8 cellular contexts compared by ENCODE assay signal in genomic region chr17:78933959-78934568, GRCh38. TPM values are rescaled to one million over a fixed set of nuclear protein-coding genes. Genes with fewer than 3 reads are reported as not detected.
DNase-seq lines count a peak whose midpoint lies in the region; ATAC-seq, FAIRE-seq and TF ChIP-seq lines count a peak whose summit lies in the region.

No MANE protein-coding gene starts in this region.

- H4K8ac ChIP-seq in H9 (replicated peaks; ENCODE audit: insufficient read length, low read depth, low read length): no peak overlapping the region

- H3K9me3 ChIP-seq in H9 (ENCODE audit: control insufficient read depth, low read depth, low read length) (no peaks in the 10 kb centered on the region), kidney (ENCODE audit: control insufficient read depth in 1 of 2, low read length in 2 of 2) (no peaks in the 10 kb centered on the region)

- H2BK12ac ChIP-seq in H9 (ENCODE audit: insufficient read length, low read depth, low read length): no peak overlapping the region

- H3K4me3 ChIP-seq in kidney (ENCODE audit: low read length in 2 of 2) (peak overlapping the region in 1 of 2 donors; percentile 38), skin epidermis (peak overlapping the region in 1 of 7 experiments; percentile 2)

- no peak for ATAC-seq in GM18502 (IDR thresholded peaks at IDR 0.05; ENCODE audit: poor library complexity, unreplicated experiment)

- H3K4me1 Mint-ChIP-seq in H9: peaks cover 13 to 21% of the 10 kb centered on the region in 2 experiments
- H3K4me1 Mint-ChIP-seq in activated T-helper 1 cell treated with anti-CD3 and anti-CD28 coated beads, Interleukin-12 subunit alpha, Interleukin-12 subunit beta, Interleukin-2, Interleukin-4 antibody, amounts not matched to agents 30 ng/mL and 10 ng/mL and 1 ng/mL, durations not matched to agents 14 hours and 24 hours and 36 hours (ENCODE audit: low read depth): peaks cover 4% of the 10 kb centered on the region

- H4K91ac ChIP-seq in H9 (ENCODE audit: insufficient read length, low read depth, low read length): no peak overlapping the region

- intact Hi-C loops in kidney (cut with DNase I): no loop called here
- intact Hi-C loops in activated T-helper 1 cell treated with anti-CD3 and anti-CD28 coated beads, Interleukin-12 subunit alpha, Interleukin-12 subunit beta, Interleukin-2, Interleukin-4 antibody, amounts not matched to agents 30 ng/mL and 10 ng/mL and 1 ng/mL, durations not matched to agents 14 hours and 24 hours and 36 hours (cut with micrococcal nuclease): no loop called here

- H3K9ac ChIP-seq in H9 (ENCODE audit: extremely low read depth, insufficient read length, low read length) (no peak overlapping the region), kidney (ENCODE audit: low read length in 2 of 2) (peak overlapping the region in 1 of 2 donors; percentile 44)

- no peak overlapping the region for H3K27ac Mint-ChIP-seq in H9
- H3K27ac Mint-ChIP-seq in activated T-helper 1 cell treated with anti-CD3 and anti-CD28 coated beads, Interleukin-12 subunit alpha, Interleukin-12 subunit beta, Interleukin-2, Interleukin-4 antibody, amounts not matched to agents 30 ng/mL and 10 ng/mL and 1 ng/mL, durations not matched to agents 14 hours and 24 hours and 36 hours: no peak overlapping the region

- H3K27me3 ChIP-seq in H9 (ENCODE audit: insufficient read depth, low read length): no peaks in the 10 kb centered on the region

- no peak overlapping the region for H3K56ac ChIP-seq in H9 (ENCODE audit: insufficient read length, low read depth, low read length)

- H4K5ac ChIP-seq in H9 (ENCODE audit: insufficient read length, low read depth, low read length): no peak overlapping the region

- no peak for FAIRE-seq in kidney (lab: Jason Lieb, UNC)

- no peak overlapping the region; a peak in 1 of 5 replicates for H3K4me3 Mint-ChIP-seq in H9
- no peak overlapping the region for H3K4me3 Mint-ChIP-seq in activated T-helper 1 cell treated with anti-CD3 and anti-CD28 coated beads, Interleukin-12 subunit alpha, Interleukin-12 subunit beta, Interleukin-2, Interleukin-4 antibody, amounts not matched to agents 30 ng/mL and 10 ng/mL and 1 ng/mL, durations not matched to agents 14 hours and 24 hours and 36 hours

- H3K36me3 Mint-ChIP-seq in H9 (ENCODE audit: insufficient read depth in 1 of 3, low read depth in 3 of 3): no peaks in the 10 kb centered on the region
- H3K36me3 Mint-ChIP-seq in activated T-helper 1 cell treated with anti-CD3 and anti-CD28 coated beads, Interleukin-12 subunit alpha, Interleukin-12 subunit beta, Interleukin-2, Interleukin-4 antibody, amounts not matched to agents 30 ng/mL and 10 ng/mL and 1 ng/mL, durations not matched to agents 14 hours and 24 hours and 36 hours (ENCODE audit: low read depth): no peaks in the 10 kb centered on the region

- no peaks in the 10 kb centered on the region for H3K9me3 Mint-ChIP-seq in H9
- H3K9me3 Mint-ChIP-seq in activated T-helper 1 cell treated with anti-CD3 and anti-CD28 coated beads, Interleukin-12 subunit alpha, Interleukin-12 subunit beta, Interleukin-2, Interleukin-4 antibody, amounts not matched to agents 30 ng/mL and 10 ng/mL and 1 ng/mL, durations not matched to agents 14 hours and 24 hours and 36 hours: no peaks in the 10 kb centered on the region

- no peak overlapping the region for H2BK120ac ChIP-seq in H9 (ENCODE audit: low read depth, low read length, poor library complexity, severe bottlenecking)

- H4K20me1 ChIP-seq in H9 (ENCODE audit: control insufficient read depth, insufficient read depth, insufficient read length): no peaks in the 10 kb centered on the region

- H3T11ph ChIP-seq in H9 (ENCODE audit: low read length): no peak overlapping the region

- H2AFZ ChIP-seq in H9 (ENCODE audit: low read length): no peak overlapping the region

- WGBS in H9 (ENCODE audit: extremely low coverage, insufficient read length, low lambda C conversion rate): no CpG with 5 or more reads among the region's 16 CpGs

- no peaks in the 10 kb centered on the region for H3K79me1 ChIP-seq in H9 (ENCODE audit: insufficient read depth, low read depth, low read length, poor library complexity, severe bottlenecking)

- H3K36me3 ChIP-seq in kidney (ENCODE audit: control insufficient read depth in 1 of 2, insufficient read depth in 2 of 2, low read length in 2 of 2): no peaks in the 10 kb centered on the region

- TF ChIP-seq CTCF in H9 (conservative IDR thresholded peaks at IDR 0.05): no peak
- TF ChIP-seq CTCF in kidney (IDR thresholded peaks at IDR 0.05; ENCODE audit: borderline replicate concordance, extremely low read depth, insufficient read depth): no peak
- TF ChIP-seq CTCF in GM13976 (IDR thresholded peaks at IDR 0.05; ENCODE audit: borderline replicate concordance, control extremely low read depth, extremely low read depth, insufficient read depth, missing control alignments): no peak

- no peak overlapping the region for H3K23ac ChIP-seq in H9 (ENCODE audit: insufficient read length, low read depth, low read length)

- peak; percentile 82 for DNase-seq in H9
- DNase-seq in NCI-H510A treated with DMSO at 0.1 percent for 48 hours (lab: John Stamatoyannopoulos, UW): peak; percentile 91
- DNase-seq in caudate nucleus (lab: John Stamatoyannopoulos, UW): peak in 59 of 61 donors; percentile 39 to 94 (median 80)
- peak; percentile 97 for DNase-seq in kidney
- no peak for DNase-seq in activated T-helper 1 cell treated with anti-CD3 and anti-CD28 coated beads, Interleukin-12 subunit alpha, Interleukin-12 subunit beta, Interleukin-2, Interleukin-4 antibody, amounts not matched to agents 30 ng/mL and 10 ng/mL and 1 ng/mL, durations not matched to agents 14 hours and 24 hours and 36 hours (ENCODE audit: low spot score)
- no peak for DNase-seq in GM13976 (ENCODE audit: low spot score)

- no peak overlapping the region for H3K4me2 ChIP-seq in H9 (ENCODE audit: insufficient read depth, insufficient read length, low read length)

- H3K4ac ChIP-seq in H9 (ENCODE audit: low read depth, low read length): no peak overlapping the region

- no peak overlapping the region for H2BK15ac ChIP-seq in H9 (ENCODE audit: low read depth, low read length)

- no peak overlapping the region for H2AK5ac ChIP-seq in H9 (ENCODE audit: insufficient read length, low read length)

- peaks cover 6% of the 10 kb centered on the region for H3K27me3 Mint-ChIP-seq in H9 (ENCODE audit: low read depth)
- H3K27me3 Mint-ChIP-seq in activated T-helper 1 cell treated with anti-CD3 and anti-CD28 coated beads, Interleukin-12 subunit alpha, Interleukin-12 subunit beta, Interleukin-2, Interleukin-4 antibody, amounts not matched to agents 30 ng/mL and 10 ng/mL and 1 ng/mL, durations not matched to agents 14 hours and 24 hours and 36 hours (ENCODE audit: insufficient read depth): peaks cover 3% of the 10 kb centered on the region

- no peak overlapping the region for H3K18ac ChIP-seq in H9 (ENCODE audit: insufficient read length, low read depth, low read length)

- no peak overlapping the region for H2BK5ac ChIP-seq in H9 (ENCODE audit: insufficient read length, low read length)

- H3K14ac ChIP-seq in H9 (ENCODE audit: insufficient read depth, low read length): 0 out of 2 replicates have a peak overlapping the region, but pooled peaks have one; percentile 10

- H3K4me1 ChIP-seq in H9 (ENCODE audit: insufficient read depth, low read length): no peaks in the 10 kb centered on the region
- H3K4me1 ChIP-seq in kidney (ENCODE audit: control insufficient read depth in 1 of 2, insufficient read depth in 1 of 2, low read depth in 1 of 2, low read length in 2 of 2): peaks cover 7 to 21% of the 10 kb centered on the region in 2 donors

- no peak overlapping the region for H2BK20ac ChIP-seq in H9 (ENCODE audit: low read depth, low read length, poor library complexity, severe bottlenecking)

- H3K23me2 ChIP-seq in H9 (ENCODE audit: insufficient read length, low read depth, low read length, poor library complexity, severe bottlenecking): no peaks in the 10 kb centered on the region

- H3K79me2 ChIP-seq in H9 (ENCODE audit: insufficient read depth, low read length): no peaks in the 10 kb centered on the region

- in situ Hi-C loops in GM13976 (cut with MboI; ENCODE audit: low sequenced_read_pairs, unreplicated experiment): no loop called here

- H3K27ac ChIP-seq in H9 (ENCODE audit: insufficient read length, low read depth, low read length) (no peak overlapping the region), caudate nucleus (ENCODE audit: low read depth, low read length) (peak overlapping the region; percentile 91), kidney (ENCODE audit: low read depth in 2 of 2, low read length in 2 of 2) (peak overlapping the region; percentile 36 to 97), skin epidermis (peak overlapping the region in 20 of 21 experiments; percentile 28 to 88 (median 72))

RNA-seq across cellular contexts. Expression of gene TIMP2, which starts 8.9 kb away (rescaled TPM):
- total RNA-seq in H9 (2021): 29.0 and 30.3 TPM in 2 replicates
- 172 TPM for total RNA-seq in kidney
- 72.1 TPM for polyA plus RNA-seq in kidney (ENCODE audit: insufficient read depth, low read depth, low replicate concordance)
- total RNA-seq in activated T-helper 1 cell treated with anti-CD3 and anti-CD28 coated beads, Interleukin-12 subunit alpha, Interleukin-12 subunit beta, Interleukin-2, Interleukin-4 antibody, amounts not matched to agents 30 ng/mL and 10 ng/mL and 1 ng/mL, durations not matched to agents 14 hours and 24 hours and 36 hours: 1.0 and 1.1 TPM in 2 replicates

RNA-seq across cellular contexts. Expression of gene CEP295NL, which starts 31.1 kb away (rescaled TPM):
- total RNA-seq in H9 (2021): 0.42 and 0.66 TPM in 2 replicates
- 3.6 TPM for total RNA-seq in kidney
- not detected for polyA plus RNA-seq in kidney (ENCODE audit: insufficient read depth, low read depth, low replicate concordance)
- total RNA-seq in activated T-helper 1 cell treated with anti-CD3 and anti-CD28 coated beads, Interleukin-12 subunit alpha, Interleukin-12 subunit beta, Interleukin-2, Interleukin-4 antibody, amounts not matched to agents 30 ng/mL and 10 ng/mL and 1 ng/mL, durations not matched to agents 14 hours and 24 hours and 36 hours: not detected in 2 replicates

RNA-seq across cellular contexts. Expression of gene LGALS3BP, which starts 45.7 kb away (rescaled TPM):
- 69.8 and 76.4 TPM in 2 replicates for total RNA-seq in H9 (2021)
- total RNA-seq in kidney: 240 TPM
- 310 TPM for polyA plus RNA-seq in kidney (ENCODE audit: insufficient read depth, low read depth, low replicate concordance)
- total RNA-seq in activated T-helper 1 cell treated with anti-CD3 and anti-CD28 coated beads, Interleukin-12 subunit alpha, Interleukin-12 subunit beta, Interleukin-2, Interleukin-4 antibody, amounts not matched to agents 30 ng/mL and 10 ng/mL and 1 ng/mL, durations not matched to agents 14 hours and 24 hours and 36 hours: 75.3 and 78.5 TPM in 2 replicates

Comparison
In these comparisons a context has a peak if more than half of its experiments do, and no peak if none do; other contexts are left out.
1. DNase-seq: peak in H9 (single experiment), NCI-H510A treated with DMSO at 0.1 percent for 48 hours (single experiment), caudate nucleus (59 of 61) and kidney (single experiment); none in activated T-helper 1 cell treated with anti-CD3 and anti-CD28 coated beads, Interleukin-12 subunit alpha, Interleukin-12 subunit beta, Interleukin-2, Interleukin-4 antibody, amounts not matched to agents 30 ng/mL and 10 ng/mL and 1 ng/mL, durations not matched to agents 14 hours and 24 hours and 36 hours (single experiment) and GM13976 (single experiment).
2. RNA of gene TIMP2, which starts 8.9 kb away (total RNA-seq): 172 TPM in kidney (single experiment) and 29.0 to 30.3 TPM in H9; 1.0 to 1.1 TPM in activated T-helper 1 cell treated with anti-CD3 and anti-CD28 coated beads, Interleukin-12 subunit alpha, Interleukin-12 subunit beta, Interleukin-2, Interleukin-4 antibody, amounts not matched to agents 30 ng/mL and 10 ng/mL and 1 ng/mL, durations not matched to agents 14 hours and 24 hours and 36 hours; every median in the first group is over 10 times any median in the second.